In genomic region chr1:54764922-54765561, GRCh38 we compare ENCODE assay signal across 9 cellular contexts. TPM values are rescaled to one million over a fixed set of nuclear protein-coding genes. Genes with fewer than 3 reads are reported as not detected.
DNase-seq lines count a peak whose midpoint lies in the region; ATAC-seq, FAIRE-seq and TF ChIP-seq lines count a peak whose summit lies in the region.
"Had no signal": no experiment of that assay in that cellular context is flagged by ENCODE, and none has a peak within 500 bp of the region (broad histone marks: within the 10 kb centered on the region; RNA-seq: fewer than 3 reads in every experiment).

No MANE protein-coding gene starts in this region.

- H3K27ac ChIP-seq in HUES48 (ENCODE audit: low read depth, low read length) (no peak overlapping the region), dorsolateral prefrontal cortex (peak overlapping the region in 45 of 59 donors; percentile 8 to 87 (median 57))

- peak overlapping the region; percentile 88 for H3K4me3 Mint-ChIP-seq in neural crest cell

- DNase-seq in AG10803 (ENCODE audit: low read depth): no peak
- DNase-seq in dorsolateral prefrontal cortex: no peak
- no peak for DNase-seq in neural crest cell (ENCODE audit: low read depth, low spot score)
- DNase-seq in cortex of kidney (lab: John Stamatoyannopoulos, UW): no peak
- DNase-seq in RCC 7860 (ENCODE audit: low spot score): no peak

- no peak for FAIRE-seq in RCC 7860 (lab: Jason Lieb, UNC)

- H3K9me3 ChIP-seq in HUES48 (ENCODE audit: control insufficient read depth, insufficient read depth, low read length): no peaks in the 10 kb centered on the region

- H3K36me3 ChIP-seq in HUES48 (ENCODE audit: control insufficient read depth, insufficient read depth, low read length): no peaks in the 10 kb centered on the region

- H3K4me3 ChIP-seq in AG10803 (ENCODE audit: low read length) (peak overlapping the region; percentile 63), HUES48 (ENCODE audit: low read depth, low read length) (peak overlapping the region; percentile 93), dorsolateral prefrontal cortex (peak overlapping the region; percentile 50 to 99 (median 88))

- H3K9me3 Mint-ChIP-seq in neural crest cell: no peaks in the 10 kb centered on the region

- intact Hi-C loops in dorsolateral prefrontal cortex (cut with DNase I): loop anchor here (1.0 to 10.0 kb wide), 7 partner anchors 48 to 930 kb away; partner anchors contain the start of genes TTC4 (in 2 of the 2), ACOT11 (in 1 of the 2), DHCR24 (in 1 of the 2) and IFT25 (in 1 of the 2)

- no peaks in the 10 kb centered on the region for H3K36me3 Mint-ChIP-seq in neural crest cell (ENCODE audit: low read depth)

- no peak overlapping the region for H3K9ac ChIP-seq in HUES48 (ENCODE audit: low read depth, low read length)

- peaks cover 2% of the 10 kb centered on the region; the same call in 1 of the 2 replicates for H3K4me1 ChIP-seq in HUES48 (ENCODE audit: control insufficient read depth, insufficient read depth, low read length)

- H3K27ac Mint-ChIP-seq in neural crest cell (ENCODE audit: unreplicated experiment): peak overlapping the region; percentile 50

- H3K27me3 Mint-ChIP-seq in neural crest cell (ENCODE audit: low read depth): peaks cover 10% of the 10 kb centered on the region

- H3K27me3 ChIP-seq in HUES48 (ENCODE audit: control insufficient read depth, insufficient read depth, low read length) (no peaks in the 10 kb centered on the region), dorsolateral prefrontal cortex (no peaks in the 10 kb centered on the region)

- TF ChIP-seq CTCF in AG10803 (conservative IDR thresholded peaks at IDR 0.05; ENCODE audit: low read length) (no peak), dorsolateral prefrontal cortex (IDR thresholded peaks at IDR 0.05 in 54 of 56, conservative IDR thresholded peaks at IDR 0.05 in 2 of 56; ENCODE audit: low read depth in 1 of 56, partially characterized antibody in 56 of 56) (peak in 2 of 56 donors; percentile 4 to 7), neural crest cell (conservative IDR thresholded peaks at IDR 0.05) (no peak)

- peak; percentile 8 for ATAC-seq in GM21381 (IDR thresholded peaks at IDR 0.05; ENCODE audit: unreplicated experiment)
- ATAC-seq in GM21786 (IDR thresholded peaks at IDR 0.05; ENCODE audit: unreplicated experiment): no peak

- peaks cover 20% of the 10 kb centered on the region for H3K4me1 Mint-ChIP-seq in neural crest cell

RNA-seq across cellular contexts. Expression of gene PARS2, which starts 0.7 kb away (rescaled TPM):
- total RNA-seq in dorsolateral prefrontal cortex (1 to 10 TPM; 2.5 to 7.0 (median 4.9) TPM), neural crest cell (7.1 and 8.2 TPM in 2 replicates)

RNA-seq across cellular contexts. Expression of gene TTC22, which starts 36.1 kb away (rescaled TPM):
- total RNA-seq in dorsolateral prefrontal cortex (1 to 10 TPM in 32 of 120 experiments, under 1 TPM in 86, not detected in 2; 0.18 to 4.3 (median 0.75) TPM), neural crest cell (not detected in 2 replicates)
- total RNA-seq: pulmonary artery endothelial cell had no signal

RNA-seq across cellular contexts. Expression of gene TTC4, which starts 49.4 kb away (rescaled TPM):
- total RNA-seq in dorsolateral prefrontal cortex (10 to 100 TPM; 17.2 to 30.3 (median 23.6) TPM), neural crest cell (27.9 and 28.5 TPM in 2 replicates)
